Comparison of ENCODE assay signal across 8 cellular contexts in genomic region chr14:60327447-60328331, GRCh38.
A peak's percentile ranks its signal among the peaks of the same experiment; 100 is the strongest.
DNase-seq lines count a peak whose midpoint lies in the region; ATAC-seq and TF ChIP-seq lines count a peak whose summit lies in the region.

No MANE protein-coding gene starts in this region.

- H3K9me3 ChIP-seq in iPS DF 6.9 (ENCODE audit: control insufficient read depth, insufficient read depth, low read length) (no peaks in the 10 kb centered on the region), spleen (no peaks in the 10 kb centered on the region)

- H3K9me3 Mint-ChIP-seq in activated naive CD4-positive, alpha-beta T cell treated with anti-CD3 and anti-CD28 coated beads, Interleukin-2, amount 10 ng/mL, durations not matched to agents 7 days and 5 days, result no peaks in the 10 kb centered on the region

- H3K36me3 ChIP-seq in iPS DF 6.9 (ENCODE audit: control insufficient read depth, insufficient read depth, low read length) (no peaks in the 10 kb centered on the region), spleen (no peaks in the 10 kb centered on the region)

- peaks cover 49% of the 10 kb centered on the region for H3K27me3 Mint-ChIP-seq in activated naive CD4-positive, alpha-beta T cell treated with anti-CD3 and anti-CD28 coated beads, Interleukin-2, amount 10 ng/mL, durations not matched to agents 7 days and 5 days

- TF ChIP-seq CTCF in AG10803 (conservative IDR thresholded peaks at IDR 0.05; ENCODE audit: low read length), result no peak
- no peak for TF ChIP-seq CTCF in spleen (IDR thresholded peaks at IDR 0.05 in 8 of 11, conservative IDR thresholded peaks at IDR 0.05 in 3 of 11)

- peak; percentile 43 for ATAC-seq in GM18870 (IDR thresholded peaks at IDR 0.05; ENCODE audit: unreplicated experiment)
- peak; percentile 49 for ATAC-seq in HG03097 (IDR thresholded peaks at IDR 0.05; ENCODE audit: low FRiP score, unreplicated experiment)

- H3K27me3 ChIP-seq in iPS DF 6.9 (ENCODE audit: control insufficient read depth, insufficient read depth, low read length) (no peaks in the 10 kb centered on the region), spleen (replicated peaks in 1 of 7) (peaks cover 0 to 27% (median 8%) of the 10 kb centered on the region in 7 donors)

- TF ChIP-seq POLR2A in spleen (IDR thresholded peaks at IDR 0.05), result no peak

- H3K4me3 ChIP-seq in AG10803 (ENCODE audit: low read length) (no peak overlapping the region), iPS DF 6.9 (ENCODE audit: low read length) (peak overlapping the region; percentile 2; the same call in 1 of the 2 replicates), spleen (peak overlapping the region; percentile 2 to 70 (median 39))

- DNase-seq in AG10803 (ENCODE audit: low read depth) (peak; percentile 4), NCI-H82 (lab: John Stamatoyannopoulos, UW) (peak; percentile 95), iPS DF 6.9 (ENCODE audit: low read depth, low spot score) (no peak), spleen (peak; percentile 85), mucosa of gallbladder (ENCODE audit: low spot score) (no peak)
- DNase-seq in activated naive CD4-positive, alpha-beta T cell treated with anti-CD3 and anti-CD28 coated beads, Interleukin-2, amount 10 ng/mL, durations not matched to agents 7 days and 5 days, result peak; percentile 54

- peaks cover 41% of the 10 kb centered on the region for H3K4me1 Mint-ChIP-seq in activated naive CD4-positive, alpha-beta T cell treated with anti-CD3 and anti-CD28 coated beads, Interleukin-2, amount 10 ng/mL, durations not matched to agents 7 days and 5 days

- CTCF ChIA-PET in activated naive CD4-positive, alpha-beta T cell treated with anti-CD3 and anti-CD28 coated beads, Interleukin-2, amount 10 ng/mL, durations not matched to agents 7 days and 5 days (lab: Charles Lee), result interaction anchor here (0.9 to 2.0 kb wide), 5 partner anchors 8 to 63 kb away, joined by 3 to 7 read pairs (median 3); no protein-coding TSS in a partner anchor

- H3K4me3 Mint-ChIP-seq in activated naive CD4-positive, alpha-beta T cell treated with anti-CD3 and anti-CD28 coated beads, Interleukin-2, amount 10 ng/mL, durations not matched to agents 7 days and 5 days, result peak overlapping the region; percentile 74

- H3K27ac ChIP-seq in iPS DF 6.9 (ENCODE audit: low read length), result no peak overlapping the region
- peak overlapping the region in 4 of 8 donors; percentile 43 to 69 (median 50) for H3K27ac ChIP-seq in spleen

- H3K27ac Mint-ChIP-seq in activated naive CD4-positive, alpha-beta T cell treated with anti-CD3 and anti-CD28 coated beads, Interleukin-2, amount 10 ng/mL, durations not matched to agents 7 days and 5 days, result no peak overlapping the region

- peaks cover 4% of the 10 kb centered on the region for H3K4me1 ChIP-seq in iPS DF 6.9 (ENCODE audit: control insufficient read depth, insufficient read depth, low read length)
- peaks cover 0 to 41% (median 20%) of the 10 kb centered on the region in 6 donors for H3K4me1 ChIP-seq in spleen

- no peaks in the 10 kb centered on the region for H3K36me3 Mint-ChIP-seq in activated naive CD4-positive, alpha-beta T cell treated with anti-CD3 and anti-CD28 coated beads, Interleukin-2, amount 10 ng/mL, durations not matched to agents 7 days and 5 days

- intact Hi-C loops in spleen (cut with DNase I; ENCODE audit: low total_unique reads), result no loop called here

- no CpG with 5 or more reads among the region's 58 CpGs for WGBS in iPS DF 6.9 (ENCODE audit: insufficient coverage, insufficient read length)
- 3 to 8% (median 4%) methylated on average over 29 to 58 of the region's 58 CpGs for WGBS in spleen, 5 donors

Comparison
In these comparisons a context has a peak if more than half of its experiments do, and no peak if none do; other contexts are left out.
1. DNase-seq: peak in AG10803 (single experiment), NCI-H82 (single experiment), activated naive CD4-positive, alpha-beta T cell treated with anti-CD3 and anti-CD28 coated beads, Interleukin-2, amount 10 ng/mL, durations not matched to agents 7 days and 5 days (single experiment) and spleen (single experiment); none in iPS DF 6.9 (single experiment) and mucosa of gallbladder (single experiment).